In genomic region chr6:170437719-170438401, GRCh38 we compare ENCODE assay signal across 1 cellular context.
TF ChIP-seq lines count a peak whose summit lies in the region.

No MANE protein-coding gene starts in this region.

TF ChIP-seq in GM12878, 131 proteins besides CTCF, POLR2A, EP300 and RAD21 (continued from another document):
- TF ChIP-seq IRF5 (IDR thresholded peaks at IDR 0.05; ENCODE audit: borderline replicate concordance) (no peak), NFYA (IDR thresholded peaks at IDR 0.05; ENCODE audit: borderline replicate concordance, low read depth, low read length) (no peak)
